In the genomic region with DNA sequence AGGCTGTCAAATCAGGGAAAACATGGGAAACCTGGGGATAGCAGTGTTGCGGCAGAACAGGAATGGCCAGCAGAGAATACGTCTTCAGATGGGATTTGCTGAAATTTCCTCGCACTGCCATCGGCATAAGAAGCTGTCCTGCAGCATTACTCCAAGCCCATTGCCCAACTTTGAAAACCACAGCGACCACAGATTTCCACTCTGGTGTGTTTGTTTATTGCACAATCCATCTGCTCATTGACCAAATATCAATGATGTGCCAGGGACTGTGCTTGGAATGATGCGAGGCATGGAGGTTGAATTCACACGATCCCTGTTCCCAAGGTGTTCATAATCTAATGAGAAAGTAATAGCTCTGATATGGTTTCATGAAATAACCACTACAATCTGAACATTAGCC, we compare ENCODE assay signal across 22 cellular contexts.
"Had no signal": no experiment of that assay in that cellular context is flagged by ENCODE, and none has a peak within 500 bp of the region (broad histone marks: within the 10 kb centered on the region; RNA-seq: fewer than 3 reads in every experiment).

No MANE protein-coding gene starts in this region.

- ATAC-seq: effector memory CD8-positive, alpha-beta T cell; left lobe of liver; lower lobe of right lung; sciatic nerve; stimulated activated effector memory CD8-positive, alpha-beta T cell treated with anti-CD3 and anti-CD28 coated beads, Interleukin-12 subunit alpha, Interleukin-12 subunit beta, amount 100 ng/mL, for 72 hours had no signal

- H3K27me3 ChIP-seq: hepatocyte, transverse colon had no signal

- H3K27ac ChIP-seq: esophagus muscularis mucosa, hepatocyte, lower lobe of right lung, stomach, suprapubic skin, transverse colon had no signal

- H3K36me3 ChIP-seq: esophagus muscularis mucosa, lower lobe of right lung, stomach, suprapubic skin, transverse colon had no signal

- H3K79me2 ChIP-seq: hepatocyte had no signal

- H2AFZ ChIP-seq: hepatocyte had no signal

- H3K4me2 ChIP-seq: hepatocyte had no signal

- H3K4me3 ChIP-seq: esophagus muscularis mucosa, hepatocyte, lower lobe of right lung, stomach, suprapubic skin, transverse colon had no signal

- H3K9me3 ChIP-seq: esophagus muscularis mucosa, lower lobe of right lung, stomach, suprapubic skin, transverse colon had no signal

- H3K4me1 ChIP-seq: esophagus muscularis mucosa, lower lobe of right lung, stomach, suprapubic skin, transverse colon had no signal

- DNase-seq: activated CD4-positive, alpha-beta T cell treated with anti-CD3 and anti-CD28 coated beads for 4 hours; activated CD4-positive, alpha-beta T cell treated with anti-CD3 and anti-CD28 coated beads, Interleukin-2, amount 50 U/mL, for 48 hours; activated CD4-positive, CD25-positive, alpha-beta regulatory T cell; activated naive CD4-positive, alpha-beta T cell treated with Interleukin-2 at 50 U/mL for 16 hours; activated naive CD8-positive, alpha-beta T cell treated with anti-CD3 and anti-CD28 coated beads for 36 hours; activated T-cell treated with anti-CD3 and anti-CD28 coated beads, Interleukin-2, amount 50 U/mL, for 48 hours; effector memory CD8-positive, alpha-beta T cell; glutamatergic neuron; immature natural killer cell; naive B cell; occipital lobe; small intestine; stimulated activated CD4-positive, alpha-beta T cell treated with anti-CD3 and anti-CD28 coated beads, Interleukin-2, amount 100 ng/mL, for 24 hours; stomach; transverse colon had no signal
